ENCODE assay signal across 8 cellular contexts in the genomic region with DNA sequence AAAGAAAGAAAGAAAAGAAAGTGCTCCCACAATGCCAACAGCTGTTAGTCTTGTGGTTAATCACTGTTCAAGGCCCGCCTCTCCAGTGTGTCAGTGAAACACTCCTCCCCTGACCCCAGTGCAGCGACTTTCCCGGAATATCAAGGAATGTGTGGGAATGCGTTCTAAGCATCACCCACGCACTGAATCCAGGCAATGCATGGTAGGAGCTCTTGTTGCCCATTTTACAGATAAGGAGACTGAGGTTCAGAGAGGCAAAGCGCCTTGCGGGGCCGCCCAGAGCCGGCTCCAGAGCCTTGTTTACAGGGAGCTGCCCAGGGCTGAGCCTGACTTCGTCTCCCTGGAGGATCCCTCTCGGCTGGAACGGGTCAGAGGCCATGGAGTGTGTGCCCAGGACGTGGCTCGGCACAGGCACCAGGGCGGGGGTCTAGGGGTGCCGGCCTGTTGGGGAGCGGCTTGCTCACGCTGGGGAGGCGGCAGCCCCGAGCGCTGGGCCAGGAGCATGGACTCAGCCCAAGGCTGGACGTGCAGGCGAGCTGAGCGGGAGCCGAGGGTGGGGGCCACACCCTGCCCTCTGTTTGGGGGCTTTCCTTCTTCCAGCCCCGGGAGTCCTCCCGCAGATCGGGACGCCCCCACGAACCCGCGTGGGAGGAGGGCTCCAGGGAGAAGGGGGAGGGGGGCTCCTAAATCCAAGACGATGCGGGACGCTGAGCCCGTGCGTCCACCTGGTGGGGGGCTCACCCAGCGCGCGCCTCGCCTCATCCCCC. TPM values are rescaled to one million over a fixed set of nuclear protein-coding genes. Genes with fewer than 3 reads are reported as not detected.
DNase-seq lines count a peak whose midpoint lies in the region; ATAC-seq, FAIRE-seq and TF ChIP-seq lines count a peak whose summit lies in the region.

No MANE protein-coding gene starts in this region.

- DNase-seq in AG20443 (ENCODE audit: low spot score): peak; percentile 82
- DNase-seq in effector memory CD8-positive, alpha-beta T cell: no peak
- DNase-seq in mesothelial cell of epicardium (ENCODE audit: low spot score in 2 of 2, unreplicated experiment in 2 of 2): peak in 1 of 2 experiments; percentile 52
- DNase-seq in urothelium cell line (ENCODE audit: low spot score): peak; percentile 46
- no peak for DNase-seq in stimulated activated naive CD4-positive, alpha-beta T cell treated with Interleukin-2 at 50 U/mL for 16 hours (lab: John Stamatoyannopoulos, UW)
- no peak for DNase-seq in SHP77 (lab: John Stamatoyannopoulos, UW)

- ATAC-seq in GM21723 (IDR thresholded peaks at IDR 0.05; ENCODE audit: unreplicated experiment): peak; percentile 26
- ATAC-seq in SK-N-SH treated with all-trans-retinoic acid at 6 μM for 48 hours: peak; percentile 72
- peak; percentile 23 for ATAC-seq in effector memory CD8-positive, alpha-beta T cell (replicated peaks)

- H3K4me1 Mint-ChIP-seq in effector memory CD8-positive, alpha-beta T cell (ENCODE audit: low read depth in 2 of 2): peaks cover 28 to 35% of the 10 kb centered on the region in 2 donors
- H3K4me1 Mint-ChIP-seq in mesothelial cell of epicardium: peaks cover 20% of the 10 kb centered on the region

- FAIRE-seq in urothelium cell line (lab: Jason Lieb, UNC): no peak

- H3K9me3 Mint-ChIP-seq in effector memory CD8-positive, alpha-beta T cell: no peaks in the 10 kb centered on the region
- peaks cover 18% of the 10 kb centered on the region for H3K9me3 Mint-ChIP-seq in mesothelial cell of epicardium

- TF ChIP-seq CTCF in mesothelial cell of epicardium (IDR thresholded peaks at IDR 0.05; ENCODE audit: unreplicated experiment): no peak

- peak overlapping the region; percentile 90 to 94 for H3K4me3 Mint-ChIP-seq in effector memory CD8-positive, alpha-beta T cell
- peak overlapping the region; percentile 82 for H3K4me3 Mint-ChIP-seq in mesothelial cell of epicardium

- no peaks in the 10 kb centered on the region for H3K27me3 Mint-ChIP-seq in effector memory CD8-positive, alpha-beta T cell
- H3K27me3 Mint-ChIP-seq in mesothelial cell of epicardium (ENCODE audit: low read depth): no peaks in the 10 kb centered on the region

- H3K27ac Mint-ChIP-seq in effector memory CD8-positive, alpha-beta T cell: peak overlapping the region; percentile 94
- H3K27ac Mint-ChIP-seq in mesothelial cell of epicardium: peak overlapping the region; percentile 87

- peaks cover 45% of the 10 kb centered on the region for H3K36me3 Mint-ChIP-seq in effector memory CD8-positive, alpha-beta T cell (ENCODE audit: insufficient read depth)
- peaks cover 34% of the 10 kb centered on the region for H3K36me3 Mint-ChIP-seq in mesothelial cell of epicardium

TF ChIP-seq in SK-N-SH treated with all-trans-retinoic acid at 6 μM for 48 hours, 23 proteins besides CTCF, POLR2A, EP300 and RAD21:
- TF ChIP-seq ZFP3 (CRISPR knock-in tag; IDR thresholded peaks at IDR 0.05) (peak; percentile 90), CSRNP3 (CRISPR knock-in tag; IDR thresholded peaks at IDR 0.05) (no peak)

RNA-seq across cellular contexts. Expression of gene ST6GALNAC6, which starts 0.8 kb away (rescaled TPM):
- 34.2 to 37.5 TPM (median 36.2 TPM) in 3 replicates for total RNA-seq in mesothelial cell of epicardium

RNA-seq across cellular contexts. Expression of gene ST6GALNAC4, which starts 18.2 kb away (rescaled TPM):
- total RNA-seq in mesothelial cell of epicardium: 14.5 to 16.1 TPM (median 15.8 TPM) in 3 replicates

RNA-seq across cellular contexts. Expression of gene AK1, which starts 21.1 kb away (rescaled TPM):
- 34.4 to 39.4 TPM (median 38.5 TPM) in 3 replicates for total RNA-seq in mesothelial cell of epicardium

RNA-seq across cellular contexts. Expression of gene PIP5KL1, which starts 32.0 kb away (rescaled TPM):
- 7.6 to 9.0 TPM (median 8.2 TPM) in 3 replicates for total RNA-seq in mesothelial cell of epicardium

RNA-seq across cellular contexts. Expression of gene DPM2, which starts 39.0 kb away (rescaled TPM):
- 36.8 to 37.5 TPM (median 36.9 TPM) in 3 replicates for total RNA-seq in mesothelial cell of epicardium

Comparison
In these comparisons a context has a peak if more than half of its experiments do, and no peak if none do; other contexts are left out.
1. DNase-seq: peak in AG20443 (single experiment) and urothelium cell line (single experiment); none in effector memory CD8-positive, alpha-beta T cell (0 of 3), stimulated activated naive CD4-positive, alpha-beta T cell treated with Interleukin-2 at 50 U/mL for 16 hours (single experiment) and SHP77 (0 of 2).
2. Peak in every context shown above with its lines, with median percentiles within 50 percentile points of each other: ATAC-seq.